Comparison of ENCODE assay signal across 9 cellular contexts in the genomic region with DNA sequence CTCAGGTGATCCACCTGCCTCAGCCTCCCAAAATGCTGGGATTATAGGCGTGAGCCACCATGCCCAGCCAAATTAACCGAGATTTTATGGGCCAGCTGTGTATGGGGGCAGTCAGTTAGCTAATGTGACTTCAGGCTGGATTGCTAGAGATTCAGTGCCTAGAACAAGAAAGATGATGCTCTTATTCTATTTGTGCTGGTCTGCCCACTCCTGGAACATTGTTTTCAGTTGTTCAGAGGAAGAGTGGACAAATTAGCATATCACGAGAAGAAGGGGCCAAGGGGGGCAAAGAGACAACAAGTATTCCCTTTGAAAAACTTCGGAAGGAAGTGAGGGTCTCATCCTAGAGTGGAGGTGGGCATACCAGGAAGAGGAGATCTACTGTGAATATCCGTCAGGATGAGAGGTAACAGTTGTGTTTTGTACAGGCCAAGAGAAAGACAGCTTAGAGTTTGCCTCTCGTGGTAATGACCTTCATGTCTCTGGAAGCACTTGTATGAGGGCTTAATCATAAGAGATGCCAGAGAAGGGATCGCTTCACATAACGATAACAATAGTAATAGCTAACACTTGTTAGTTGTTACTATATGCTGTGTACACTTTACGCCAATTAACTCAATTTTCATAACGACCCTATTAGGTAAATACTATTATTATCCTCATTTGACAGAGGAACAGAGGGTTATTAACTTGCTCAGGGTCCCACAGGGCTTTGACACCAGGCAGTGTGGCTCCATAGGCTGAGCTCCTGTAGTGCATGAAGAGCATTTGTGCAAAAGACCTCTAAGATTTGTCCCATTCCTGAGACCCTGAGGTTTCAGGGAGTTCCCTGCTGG.
DNase-seq lines count a peak whose midpoint lies in the region; ATAC-seq lines count a peak whose summit lies in the region.
"Had no signal": no experiment of that assay in that cellular context is flagged by ENCODE, and none has a peak within 500 bp of the region (broad histone marks: within the 10 kb centered on the region; RNA-seq: fewer than 3 reads in every experiment).

No MANE protein-coding gene starts in this region.

- H3K27me3 ChIP-seq in right cardiac atrium (ENCODE audit: control insufficient read depth, insufficient read depth), result no peaks in the 10 kb centered on the region

- DNase-seq in NCI-H2227 (lab: John Stamatoyannopoulos, UW; ENCODE audit: unreplicated experiment) (peak; percentile 89), right cardiac atrium (no peak), HPDE6-E6E7 (ENCODE audit: extremely low spot score) (no peak), T1000 (lab: John Stamatoyannopoulos, UW) (no peak), NCI-H1092 (lab: John Stamatoyannopoulos, UW) (no peak), SIG-M5 (lab: John Stamatoyannopoulos, UW) (no peak)

- WGBS in right cardiac atrium, result 59% methylated on average over 10 of the region's 10 CpGs

- no peaks in the 10 kb centered on the region for H3K9me3 ChIP-seq in right cardiac atrium (ENCODE audit: control insufficient read depth, low read length)

- H3K4me3 ChIP-seq in right cardiac atrium (ENCODE audit: low read length), result no peak overlapping the region

- peak; percentile 2 for ATAC-seq in GM18498 (IDR thresholded peaks at IDR 0.05; ENCODE audit: unreplicated experiment)
- peak; percentile 7 for ATAC-seq in HG02759 (IDR thresholded peaks at IDR 0.05; ENCODE audit: unreplicated experiment)
- peak in 1 of 2 donors; percentile 16 for ATAC-seq in right cardiac atrium

- intact Hi-C loops in right cardiac atrium (cut with DNase I), result no loop called here

- H3K4me1 ChIP-seq in right cardiac atrium (ENCODE audit: control insufficient read depth, insufficient read depth, low read length), result peaks cover 12% of the 10 kb centered on the region

- peak overlapping the region; percentile 79 for H3K27ac ChIP-seq in right cardiac atrium (ENCODE audit: low read length)
- H3K27ac ChIP-seq: C4-2B had no signal
